ENCODE assay signal across 24 cellular contexts in genomic region chrX:141180851-141181250, GRCh38.
"Had no signal": no experiment of that assay in that cellular context is flagged by ENCODE, and none has a peak within 500 bp of the region (broad histone marks: within the 10 kb centered on the region; RNA-seq: fewer than 3 reads in every experiment).

No MANE protein-coding gene starts in this region.

- ATAC-seq: esophagus mucosa; gastrocnemius medialis; naive thymus-derived CD4-positive, alpha-beta T cell; right lobe of liver; stimulated activated naive CD8-positive, alpha-beta T cell treated with anti-CD3 and anti-CD28 coated beads, Interleukin-15, amount 100 ng/mL, for 72 hours had no signal

- H3K27me3 Mint-ChIP-seq: progenitor cell of endocrine pancreas; stimulated activated naive CD8-positive, alpha-beta T cell treated with anti-CD3 and anti-CD28 coated beads, Interleukin-15, amount 100 ng/mL, for 72 hours; type B pancreatic cell had no signal

- H3K4me3 ChIP-seq: colonic mucosa, gastrocnemius medialis, neural progenitor cell, right lobe of liver, suprapubic skin had no signal

- H3K9me3 Mint-ChIP-seq: dendritic cell treated with granulocyte-macrophage colony-stimulating factor and Interleukin-4, amounts not matched to agents 40 ng/mL and 50 ng/mL, for 4 days; stimulated activated naive CD8-positive, alpha-beta T cell treated with anti-CD3 and anti-CD28 coated beads, Interleukin-15, amount 100 ng/mL, for 72 hours; type B pancreatic cell had no signal

- H3K27me3 ChIP-seq: colonic mucosa, gastrocnemius medialis, neural progenitor cell, right lobe of liver, suprapubic skin had no signal

- DNase-seq: colonic mucosa; effector CD8-positive, alpha-beta T cell; endodermal cell; foreskin fibroblast; gastrocnemius medialis; head of caudate nucleus; mesenchymal stem cell; midbrain; naive thymus-derived CD4-positive, alpha-beta T cell; right lobe of liver; small intestine; stimulated activated CD4-positive, alpha-beta T cell treated with anti-CD3 and anti-CD28 coated beads, Interleukin-15, amount 100 ng/mL, for 24 hours; stimulated activated CD4-positive, alpha-beta T cell treated with anti-CD3 and anti-CD28 coated beads, Interleukin-2, amount 100 ng/mL, for 48 hours; stimulated activated naive CD4-positive, alpha-beta T cell; stimulated activated naive CD8-positive, alpha-beta T cell treated with anti-CD3 and anti-CD28 coated beads, Interleukin-15, amount 100 ng/mL, for 72 hours had no signal

- H3K27ac ChIP-seq: colonic mucosa, epithelial cell of prostate, gastrocnemius medialis, neural progenitor cell, parathyroid adenoma, right lobe of liver, suprapubic skin had no signal

- H3K4me1 ChIP-seq: colonic mucosa, gastrocnemius medialis, neural progenitor cell, parathyroid adenoma, right lobe of liver had no signal

- H3K36me3 ChIP-seq: colonic mucosa, gastrocnemius medialis, neural progenitor cell, right lobe of liver, suprapubic skin had no signal

- H3K9me3 ChIP-seq: colonic mucosa, gastrocnemius medialis, right lobe of liver, suprapubic skin had no signal

- H3K36me3 Mint-ChIP-seq: naive thymus-derived CD4-positive, alpha-beta T cell; neural progenitor cell; type B pancreatic cell had no signal

- H3K27ac Mint-ChIP-seq: dendritic cell treated with granulocyte-macrophage colony-stimulating factor and Interleukin-4, amounts not matched to agents 40 ng/mL and 50 ng/mL, for 4 days; endodermal cell; naive thymus-derived CD4-positive, alpha-beta T cell; nephron; neural progenitor cell; progenitor cell of endocrine pancreas; stimulated activated naive CD8-positive, alpha-beta T cell treated with anti-CD3 and anti-CD28 coated beads, Interleukin-15, amount 100 ng/mL, for 72 hours; type B pancreatic cell had no signal

- H3K4me3 Mint-ChIP-seq: dendritic cell treated with granulocyte-macrophage colony-stimulating factor and Interleukin-4, amounts not matched to agents 40 ng/mL and 50 ng/mL, for 4 days; endodermal cell; naive thymus-derived CD4-positive, alpha-beta T cell; nephron; neural progenitor cell; stimulated activated naive CD8-positive, alpha-beta T cell treated with anti-CD3 and anti-CD28 coated beads, Interleukin-15, amount 100 ng/mL, for 72 hours; type B pancreatic cell had no signal
